18 cellular contexts compared by ENCODE assay signal in the genomic region with DNA sequence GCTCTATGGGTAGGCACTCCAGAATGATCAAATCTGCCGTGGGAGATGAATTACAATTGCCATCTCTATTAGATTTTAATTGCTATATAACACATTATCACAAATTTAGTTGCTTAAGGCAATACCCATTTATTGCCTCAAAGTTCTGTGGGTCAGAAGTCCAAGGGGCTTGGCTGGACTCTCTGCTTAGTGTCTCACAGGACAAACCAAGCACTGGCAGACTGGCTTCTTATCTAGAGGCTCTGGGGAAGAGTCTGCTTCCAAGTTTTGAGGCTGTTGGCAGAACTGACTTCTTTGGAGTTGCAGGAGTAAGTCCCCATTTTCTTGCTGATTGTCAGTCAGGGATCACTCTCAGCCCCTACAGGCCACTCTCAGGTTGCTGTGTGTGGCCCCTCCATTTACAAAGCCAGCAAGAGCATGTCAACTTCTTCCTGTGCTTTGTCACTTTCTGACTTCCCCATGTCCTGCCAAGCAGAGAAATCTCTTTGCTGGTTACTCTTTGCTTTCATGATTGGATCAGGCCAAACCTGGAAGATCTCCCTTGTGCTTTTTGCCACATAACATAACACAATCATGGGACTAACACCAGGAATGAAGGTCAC.
DNase-seq lines count a peak whose midpoint lies in the region; ATAC-seq, FAIRE-seq and TF ChIP-seq lines count a peak whose summit lies in the region.
"Had no signal": no experiment of that assay in that cellular context is flagged by ENCODE, and none has a peak within 500 bp of the region (broad histone marks: within the 10 kb centered on the region; RNA-seq: fewer than 3 reads in every experiment).

No MANE protein-coding gene starts in this region.

- FAIRE-seq in astrocyte (lab: Jason Lieb, UNC) (no peak), small intestine (lab: Jason Lieb, UNC) (no peak)
- FAIRE-seq: D721Med, H54 had no signal

- no peak overlapping the region for H3K4me3 ChIP-seq in GM23338
- H3K4me3 ChIP-seq in astrocyte (ENCODE audit: insufficient read depth, low read depth, low read length) = no peak overlapping the region
- no peak overlapping the region for H3K4me3 ChIP-seq in small intestine (ENCODE audit: low read depth in 1 of 2, low read length in 2 of 2)
- H3K4me3 ChIP-seq in upper lobe of left lung = no peak overlapping the region
- H3K4me3 ChIP-seq: BLaER1 treated with 17β-estradiol and CSF1 and Interleukin-3, amounts not matched to agents 10 nM and 100 nM had no signal

- H3K27ac Mint-ChIP-seq in GM23338 = no peak overlapping the region
- H3K27ac Mint-ChIP-seq in astrocyte (ENCODE audit: unreplicated experiment) = peak overlapping the region; percentile 42
- H3K27ac Mint-ChIP-seq: CD8-positive, alpha-beta T cell; HFFc6 had no signal

- 20 to 59% (median 21%) methylated on average over 1 of the region's 1 CpG for WGBS in small intestine, 3 donors
- 92 to 94% methylated on average over 1 of the region's 1 CpG for WGBS in upper lobe of left lung, 2 donors

- H3K4me1 Mint-ChIP-seq in GM23338 = peaks cover 16% of the 10 kb centered on the region
- peaks cover 46% of the 10 kb centered on the region for H3K4me1 Mint-ChIP-seq in astrocyte (ENCODE audit: low read depth, unreplicated experiment)

- H3K9ac ChIP-seq in astrocyte (ENCODE audit: low read length) = no peak overlapping the region
- H3K9ac ChIP-seq: BLaER1 treated with 17β-estradiol and CSF1 and Interleukin-3, amounts not matched to agents 10 nM and 100 nM; KMS-11 had no signal

- H3K4me1 ChIP-seq in GM23338 (ENCODE audit: insufficient read depth) = no peaks in the 10 kb centered on the region
- H3K4me1 ChIP-seq in astrocyte (ENCODE audit: insufficient read depth, low read length) = peaks cover 27% of the 10 kb centered on the region
- peaks cover 0 to 2% of the 10 kb centered on the region in 2 donors for H3K4me1 ChIP-seq in small intestine (ENCODE audit: control insufficient read depth in 2 of 2, insufficient read depth in 1 of 2, low read depth in 1 of 2, low read length in 1 of 2)
- peaks cover 0 to 10% (median 5%) of the 10 kb centered on the region in 4 donors for H3K4me1 ChIP-seq in upper lobe of left lung

- H2AFZ ChIP-seq in GM23338 (no peak overlapping the region), astrocyte (ENCODE audit: low read depth, low read length) (no peak overlapping the region)

- H3K9me3 ChIP-seq in astrocyte (ENCODE audit: insufficient read depth, low read depth, low read length) (no peaks in the 10 kb centered on the region), small intestine (ENCODE audit: control insufficient read depth, low read depth) (no peaks in the 10 kb centered on the region), upper lobe of left lung (no peaks in the 10 kb centered on the region)
- H3K9me3 ChIP-seq: BLaER1 treated with 17β-estradiol and CSF1 and Interleukin-3, amounts not matched to agents 10 nM and 100 nM had no signal

- H3K4me3 Mint-ChIP-seq in GM23338 (no peak overlapping the region), astrocyte (ENCODE audit: unreplicated experiment) (no peak overlapping the region)
- H3K4me3 Mint-ChIP-seq: CD8-positive, alpha-beta T cell; HFFc6 had no signal

- no peaks in the 10 kb centered on the region for H3F3A ChIP-seq in GM23338 (replicated peaks; ENCODE audit: low read depth)

- H3K36me3 Mint-ChIP-seq in GM23338 (ENCODE audit: low read depth) = no peaks in the 10 kb centered on the region
- H3K36me3 Mint-ChIP-seq in astrocyte (ENCODE audit: low read depth, unreplicated experiment) = peaks cover 2% of the 10 kb centered on the region
- H3K36me3 Mint-ChIP-seq: CD8-positive, alpha-beta T cell had no signal

- no peak for TF ChIP-seq POLR2A in upper lobe of left lung (IDR thresholded peaks at IDR 0.05)

- H3K9me3 Mint-ChIP-seq in GM23338 (no peaks in the 10 kb centered on the region), astrocyte (ENCODE audit: unreplicated experiment) (no peaks in the 10 kb centered on the region)
- H3K9me3 Mint-ChIP-seq: CD8-positive, alpha-beta T cell; HFFc6 had no signal

- 0 out of 2 replicates have a peak, but pooled peaks cover 3% of the 10 kb centered on the region for H3K9me2 ChIP-seq in GM23338 (ENCODE audit: insufficient read depth)

- H3K4me2 ChIP-seq in GM23338 (no peak overlapping the region), astrocyte (ENCODE audit: low read length) (no peak overlapping the region)
- H3K4me2 ChIP-seq: BLaER1 treated with 17β-estradiol and CSF1 and Interleukin-3, amounts not matched to agents 10 nM and 100 nM; KMS-11 had no signal

- ATAC-seq in GM23338 (peak; percentile 32), left lobe of liver (peak; percentile 41), upper lobe of left lung (ENCODE audit: low FRiP score in 2 of 2) (no peak)
- ATAC-seq: CD8-positive, alpha-beta T cell had no signal

- DNase-seq in GM23338 (ENCODE audit: low spot score) = peak; percentile 21
- no peak for DNase-seq in astrocyte (ENCODE audit: low read depth)
- no peak for DNase-seq in left lobe of liver (ENCODE audit: low spot score)
- DNase-seq in small intestine = peak; percentile 76
- no peak for DNase-seq in T1000 (lab: John Stamatoyannopoulos, UW)
- DNase-seq in upper lobe of left lung = no peak
- DNase-seq in NK-92 treated with Interleukin-12 subunit alpha and Interleukin-12 subunit beta, amount 100 ng/mL, for 24 hours (lab: John Stamatoyannopoulos, UW) = no peak
- DNase-seq: CD8-positive, alpha-beta T cell; NCI-H1417 treated with DMSO at 0.1 percent for 48 hours; NCI-H187 treated with DMSO at 0.1 percent for 48 hours; NCI-H2227 treated with DMSO at 0.1 percent for 48 hours; NCI-H510A treated with DMSO at 0.1 percent for 48 hours; NCI-H774 had no signal

- H3K79me2 ChIP-seq in GM23338 (replicated peaks; ENCODE audit: insufficient read depth) (no peaks in the 10 kb centered on the region), astrocyte (ENCODE audit: insufficient read depth, low read length) (no peaks in the 10 kb centered on the region)

- no peak for TF ChIP-seq EP300 in upper lobe of left lung (IDR thresholded peaks at IDR 0.05)

- H3K27me3 Mint-ChIP-seq in GM23338 (ENCODE audit: insufficient read depth, low read depth, poor library complexity) (no peaks in the 10 kb centered on the region), astrocyte (ENCODE audit: low read depth, unreplicated experiment) (no peaks in the 10 kb centered on the region)

- H3K27ac ChIP-seq in GM23338 (ENCODE audit: low read depth) (no peak overlapping the region), astrocyte (ENCODE audit: low read depth, low read length) (no peak overlapping the region), small intestine (ENCODE audit: low read depth in 1 of 2, low read length in 1 of 2) (no peak overlapping the region), upper lobe of left lung (no peak overlapping the region)
- H3K27ac ChIP-seq: BLaER1 treated with 17β-estradiol and CSF1 and Interleukin-3, amounts not matched to agents 10 nM and 100 nM; KMS-11 had no signal

- no peak for TF ChIP-seq CTCF in GM23338 (conservative IDR thresholded peaks at IDR 0.05; ENCODE audit: low read depth in 2 of 2)
- no peak for TF ChIP-seq CTCF in astrocyte (IDR thresholded peaks at IDR 0.05; ENCODE audit: insufficient read depth, low read depth, low read length)
- no peak for TF ChIP-seq CTCF in upper lobe of left lung (IDR thresholded peaks at IDR 0.05)

- no peaks in the 10 kb centered on the region for H3K36me3 ChIP-seq in GM23338 (ENCODE audit: insufficient read depth)
- no peaks in the 10 kb centered on the region for H3K36me3 ChIP-seq in astrocyte (ENCODE audit: insufficient read depth, low read length)
- H3K36me3 ChIP-seq in small intestine (ENCODE audit: control insufficient read depth in 2 of 2, insufficient read depth in 2 of 2, low read length in 2 of 2) = no peaks in the 10 kb centered on the region
- no peaks in the 10 kb centered on the region for H3K36me3 ChIP-seq in upper lobe of left lung
- H3K36me3 ChIP-seq: BLaER1 treated with 17β-estradiol and CSF1 and Interleukin-3, amounts not matched to agents 10 nM and 100 nM had no signal

- H4K20me1 ChIP-seq in GM23338 (replicated peaks; ENCODE audit: insufficient read depth) (no peaks in the 10 kb centered on the region), astrocyte (ENCODE audit: insufficient read depth, low read length) (no peaks in the 10 kb centered on the region)
- H4K20me1 ChIP-seq: BLaER1 treated with 17β-estradiol and CSF1 and Interleukin-3, amounts not matched to agents 10 nM and 100 nM had no signal

- H3K27me3 ChIP-seq in GM23338 (ENCODE audit: insufficient read depth) (no peaks in the 10 kb centered on the region), astrocyte (ENCODE audit: insufficient read depth, low read length) (no peaks in the 10 kb centered on the region), small intestine (ENCODE audit: control insufficient read depth in 2 of 2, insufficient read depth in 2 of 2, low read length in 2 of 2) (no peaks in the 10 kb centered on the region), upper lobe of left lung (no peaks in the 10 kb centered on the region)
- H3K27me3 ChIP-seq: BLaER1 treated with 17β-estradiol and CSF1 and Interleukin-3, amounts not matched to agents 10 nM and 100 nM had no signal

TF ChIP-seq in GM23338, 12 proteins besides CTCF, POLR2A, EP300 and RAD21 (continues in another document):
- TF ChIP-seq ZNF331 (CRISPR knock-in tag; IDR thresholded peaks at IDR 0.05; ENCODE audit: low read depth) (no peak), NANOG (IDR thresholded peaks at IDR 0.05; ENCODE audit: borderline replicate concordance) (no peak), STAT1 (IDR thresholded peaks at IDR 0.05; ENCODE audit: unreplicated experiment) (no peak), EZH2phosphoT487 (IDR thresholded peaks at IDR 0.05; ENCODE audit: unreplicated experiment) (no peak), CREB1 (CRISPR knock-in tag; IDR thresholded peaks at IDR 0.05; ENCODE audit: low read depth) (no peak)

Comparison
In these comparisons a context has a peak if more than half of its experiments do, and no peak if none do; other contexts are left out.
1. ATAC-seq: peak in GM23338 (single experiment) and left lobe of liver (single experiment); none in upper lobe of left lung (0 of 2).
2. DNase-seq: peak in GM23338 (single experiment) and small intestine (single experiment); none in astrocyte (single experiment), left lobe of liver (single experiment), T1000 (single experiment), upper lobe of left lung (0 of 2) and NK-92 treated with Interleukin-12 subunit alpha and Interleukin-12 subunit beta, amount 100 ng/mL, for 24 hours (single experiment).